ENCODE assay signal across 8 cellular contexts in genomic region chr19:4402171-4403004, GRCh38. TPM values are rescaled to one million over a fixed set of nuclear protein-coding genes. Genes with fewer than 3 reads are reported as not detected.
DNase-seq lines count a peak whose midpoint lies in the region; TF ChIP-seq lines count a peak whose summit lies in the region.

CHAF1A (plus strand) TSS chr19:4402640; CDS start chr19:4402763, 123 bp downstream.

- WGBS in stomach, 5 donors = 0 to 1% (median 0%) methylated on average over 21 to 84 of the region's 84 CpGs

- H3K27ac ChIP-seq in MM.1S (ENCODE audit: low read length) = peak within 1 kb of the TSS; percentile 58
- peak within 1 kb of the TSS; percentile 77 for H3K27ac ChIP-seq in neural cell (ENCODE audit: low read length)
- peak within 1 kb of the TSS; percentile 66 to 100 (median 96) for H3K27ac ChIP-seq in stomach

- peak in 1 of 4 donors; percentile 29 for TF ChIP-seq POLR2A in stomach (IDR thresholded peaks at IDR 0.05)

- peak within 1 kb of the TSS; percentile 72 for H2AFZ ChIP-seq in MM.1S (ENCODE audit: low read length)
- peak within 1 kb of the TSS; percentile 46 for H2AFZ ChIP-seq in neural cell (ENCODE audit: low read depth, low read length)

- no peaks in the 10 kb centered on the region for H3K27me3 ChIP-seq in HAP-1 (ENCODE audit: low read depth)
- H3K27me3 ChIP-seq in MM.1S (replicated peaks; ENCODE audit: insufficient read depth, low read length) = no peaks in the 10 kb centered on the region
- H3K27me3 ChIP-seq in neural cell (ENCODE audit: insufficient read depth, low read depth, low read length) = no peaks in the 10 kb centered on the region
- H3K27me3 ChIP-seq in stomach = no peaks in the 10 kb centered on the region

- H3K9ac ChIP-seq in ES-I3 (ENCODE audit: low read depth, low read length) (peak within 1 kb of the TSS; percentile 55), MM.1S (ENCODE audit: low read length) (peak within 1 kb of the TSS; percentile 99), neural cell (ENCODE audit: low read length) (peak within 1 kb of the TSS; percentile 68)

- H3K79me2 ChIP-seq in MM.1S (ENCODE audit: low read length) (peaks cover 79% of the 10 kb centered on the region), neural cell (replicated peaks; ENCODE audit: insufficient read depth, low read length) (peaks cover 59% of the 10 kb centered on the region)

- H3K9me2 ChIP-seq in MM.1S (replicated peaks; ENCODE audit: insufficient read depth, low read length) (no peaks in the 10 kb centered on the region), neural cell (ENCODE audit: insufficient read depth, low read length) (no peaks in the 10 kb centered on the region)

- TF ChIP-seq CTCF in MM.1S (IDR thresholded peaks at IDR 0.05; ENCODE audit: low read length) = no peak
- TF ChIP-seq CTCF in fibroblast of villous mesenchyme (IDR thresholded peaks at IDR 0.05; ENCODE audit: insufficient read depth, low read depth, low read length) = no peak
- peak; percentile 25 for TF ChIP-seq CTCF in neural cell (IDR thresholded peaks at IDR 0.05; ENCODE audit: poor library complexity, severe bottlenecking)
- TF ChIP-seq CTCF in stomach (IDR thresholded peaks at IDR 0.05) = no peak

- H3K36me3 ChIP-seq in ES-I3 (ENCODE audit: insufficient read depth, low read length) (no peaks in the 10 kb centered on the region), HAP-1 (replicated peaks) (peaks cover 37% of the 10 kb centered on the region), MM.1S (replicated peaks; ENCODE audit: insufficient read depth, low read length) (peaks cover 6% of the 10 kb centered on the region; the same call in 1 of the 2 replicates), neural cell (ENCODE audit: insufficient read depth, low read length) (no peaks in the 10 kb centered on the region), stomach (peaks cover 0 to 12% (median 0%) of the 10 kb centered on the region in 4 donors)

- peak; percentile 98 to 100 for DNase-seq in HAP-1 (ENCODE audit: low spot score in 2 of 2)
- DNase-seq in MM.1S = peak; percentile 100
- DNase-seq in SIG-M5 (lab: John Stamatoyannopoulos, UW) = peak; percentile 97
- DNase-seq in activated gamma-delta T cell (lab: John Stamatoyannopoulos, UW) = peak; percentile 95
- peak; percentile 100 for DNase-seq in fibroblast of villous mesenchyme (ENCODE audit: low read depth)
- DNase-seq in stomach = peak; percentile 99

- in situ Hi-C loops in HAP-1 (cut with MboI; ENCODE audit: low sequenced_read_pairs) = no loop called here

- H3K4me3 ChIP-seq in HAP-1 (peak within 1 kb of the TSS; percentile 85), MM.1S (ENCODE audit: low read length) (peak within 1 kb of the TSS; percentile 100), fibroblast of villous mesenchyme (ENCODE audit: low read depth, low read length) (peak within 1 kb of the TSS; percentile 80), neural cell (ENCODE audit: low read length) (peak within 1 kb of the TSS; percentile 86), stomach (peak within 1 kb of the TSS; percentile 71 to 94 (median 79))

- H4K20me1 ChIP-seq in MM.1S (ENCODE audit: insufficient read depth, low read length) = peaks cover 16% of the 10 kb centered on the region; the same call in 1 of the 2 replicates
- no peaks in the 10 kb centered on the region for H4K20me1 ChIP-seq in neural cell (ENCODE audit: insufficient read depth)

- no peak for TF ChIP-seq RAD21 in neural cell (conservative IDR thresholded peaks at IDR 0.05)

- TF ChIP-seq EP300 in neural cell (conservative IDR thresholded peaks at IDR 0.05; ENCODE audit: poor library complexity, severe bottlenecking) = peak; percentile 57
- no peak for TF ChIP-seq EP300 in stomach (IDR thresholded peaks at IDR 0.05)

- H3K9me3 ChIP-seq in ES-I3 (ENCODE audit: control insufficient read depth, insufficient read depth, low read length) (no peaks in the 10 kb centered on the region; the same call in 1 of the 2 replicates), HAP-1 (no peaks in the 10 kb centered on the region), MM.1S (replicated peaks; ENCODE audit: insufficient read depth, low read length) (no peaks in the 10 kb centered on the region), neural cell (ENCODE audit: low read length) (no peaks in the 10 kb centered on the region), stomach (no peaks in the 10 kb centered on the region)

- H3K4me1 ChIP-seq in ES-I3 (ENCODE audit: insufficient read depth, low read length) = peaks cover 30% of the 10 kb centered on the region
- peaks cover 11% of the 10 kb centered on the region for H3K4me1 ChIP-seq in HAP-1
- peaks cover 17% of the 10 kb centered on the region for H3K4me1 ChIP-seq in MM.1S (ENCODE audit: low read length)
- H3K4me1 ChIP-seq in stomach = peaks cover 35 to 51% (median 44%) of the 10 kb centered on the region in 4 donors

- intact Hi-C loops in stomach (cut with DNase I; ENCODE audit: low total_unique reads) = no loop called here

- H3F3A ChIP-seq in MM.1S (ENCODE audit: insufficient read depth, low read length) (peaks cover 10% of the 10 kb centered on the region; the same call in 1 of the 2 replicates), neural cell (ENCODE audit: insufficient read depth, low read length, poor library complexity, severe bottlenecking) (no peaks in the 10 kb centered on the region)

- H3K4me2 ChIP-seq in MM.1S (ENCODE audit: low read depth, low read length) (peak within 1 kb of the TSS; percentile 87), neural cell (ENCODE audit: low read length) (peak within 1 kb of the TSS; percentile 80)

TF ChIP-seq in neural cell, 6 proteins besides CTCF, POLR2A, EP300 and RAD21:
- TF ChIP-seq POLR2AphosphoS5 (IDR thresholded peaks at IDR 0.05) (peak; percentile 50), REST (IDR thresholded peaks at IDR 0.05; ENCODE audit: borderline replicate concordance) (peak; percentile 65), MXI1 (conservative IDR thresholded peaks at IDR 0.05; ENCODE audit: poor library complexity, severe bottlenecking) (peak; percentile 98), TAF1 (IDR thresholded peaks at IDR 0.05; ENCODE audit: low read depth) (peak; percentile 87), SMC3 (conservative IDR thresholded peaks at IDR 0.05; ENCODE audit: poor library complexity) (no peak)

RNA-seq across cellular contexts. Expression of gene CHAF1A, which starts in this region (rescaled TPM):
- total RNA-seq in fibroblast of villous mesenchyme (9.9 and 11.6 TPM in 2 replicates), stomach (100 to 1,000 TPM in 1 of 5 donors, 10 to 100 TPM in 1, 1 to 10 TPM in 3; 1.8 to 100 (median 9.8) TPM)
- polyA plus RNA-seq in neural cell (3.1 and 9.4 TPM in 2 replicates), stomach (1 to 10 TPM; 5.4 to 7.2 (median 5.8) TPM)
- 7.5 and 11.4 TPM in 2 replicates for polyA minus RNA-seq in neural cell

Comparison
In these comparisons a context has a peak if more than half of its experiments do, and no peak if none do; other contexts are left out.
1. Peak in every context shown above with its lines: DNase-seq, H3K4me3 ChIP-seq and H3K27ac ChIP-seq.